Comparison of ENCODE assay signal across 16 cellular contexts in genomic region chr11:71406681-71407080, GRCh38. TPM values are rescaled to one million over a fixed set of nuclear protein-coding genes. Genes with fewer than 3 reads are reported as not detected.
DNase-seq lines count a peak whose midpoint lies in the region; ATAC-seq and TF ChIP-seq lines count a peak whose summit lies in the region.
"Had no signal": no experiment of that assay in that cellular context is flagged by ENCODE, and none has a peak within 500 bp of the region (broad histone marks: within the 10 kb centered on the region; RNA-seq: fewer than 3 reads in every experiment).

No MANE protein-coding gene starts in this region.

- H3K27ac Mint-ChIP-seq in endodermal cell, result no peak overlapping the region
- H3K27ac Mint-ChIP-seq: CD8-positive, alpha-beta memory T cell had no signal

- BruUV-seq in Panc1 (replicated peaks; lab: Mats Ljungman, UMichigan), result no TSS peak

- CTCF ChIA-PET in Panc1 (lab: Charles Lee), result no interaction called here

- H3K9me3 ChIP-seq in Panc1 (ENCODE audit: control insufficient read depth, insufficient read depth, low read depth, low read length) (no peaks in the 10 kb centered on the region), endodermal cell (ENCODE audit: control insufficient read depth, low read length) (no peaks in the 10 kb centered on the region)
- H3K9me3 ChIP-seq: HAP-1, SJSA1 had no signal

- POLR2A ChIA-PET in Panc1 (lab: Charles Lee), result no interaction called here

- no peaks in the 10 kb centered on the region for H3K36me3 ChIP-seq in Panc1 (ENCODE audit: control insufficient read depth, insufficient read depth, low read length)
- no peaks in the 10 kb centered on the region for H3K36me3 ChIP-seq in endodermal cell (ENCODE audit: control insufficient read depth, insufficient read depth, low read length)
- H3K36me3 ChIP-seq: HAP-1, SJSA1 had no signal

- in situ Hi-C loops in Panc1 (cut with HindIII; ENCODE audit: low pct_unique_long_range_greater_than_20kb, low sequenced_read_pairs), result no loop called here

- no peaks in the 10 kb centered on the region; the same call in 1 of the 2 replicates for H3K27me3 ChIP-seq in Panc1 (ENCODE audit: control insufficient read depth, insufficient read depth, low read length)
- no peaks in the 10 kb centered on the region for H3K27me3 ChIP-seq in endodermal cell (ENCODE audit: control insufficient read depth, insufficient read depth, low read length, poor library complexity, severe bottlenecking)
- H3K27me3 ChIP-seq: SJSA1 had no signal

- peaks cover 4% of the 10 kb centered on the region for H3K9me3 Mint-ChIP-seq in endodermal cell

- TF ChIP-seq CTCF in Panc1 (IDR thresholded peaks at IDR 0.05), result no peak
- no peak for TF ChIP-seq CTCF in endodermal cell (conservative IDR thresholded peaks at IDR 0.05)

- 85 to 88% methylated on average over 2 to 10 of the region's 10 CpGs for WGBS in endodermal cell (ENCODE audit: insufficient coverage in 1 of 2, insufficient read length in 1 of 2), 2 experiments

- peaks cover 18% of the 10 kb centered on the region for H3K27me3 Mint-ChIP-seq in endodermal cell (ENCODE audit: insufficient read depth)

- H3K36me3 Mint-ChIP-seq in endodermal cell (ENCODE audit: low read depth), result no peaks in the 10 kb centered on the region
- H3K36me3 Mint-ChIP-seq: CD8-positive, alpha-beta memory T cell had no signal

- H3K27ac ChIP-seq in Panc1 (ENCODE audit: low read length), result no peak overlapping the region
- no peak overlapping the region for H3K27ac ChIP-seq in endodermal cell (ENCODE audit: low read depth, low read length)
- H3K27ac ChIP-seq: HL-60, KMS-11, SJSA1 had no signal

- ATAC-seq in Panc1 (0 out of 2 replicates have a peak, but pooled peaks have one; percentile 21), HG03342 (IDR thresholded peaks at IDR 0.05; ENCODE audit: unreplicated experiment) (no peak), HG02870 (IDR thresholded peaks at IDR 0.05; ENCODE audit: unreplicated experiment) (no peak)
- ATAC-seq: GM12878 had no signal

- intact Hi-C loops in Panc1 (cut with micrococcal nuclease; ENCODE audit: unreplicated experiment), result no loop called here

- no peak overlapping the region for H3K4me3 ChIP-seq in Panc1 (ENCODE audit: low read depth in 2 of 2, low read length in 2 of 2)
- no peak overlapping the region for H3K4me3 ChIP-seq in endodermal cell (ENCODE audit: low read length)
- H3K4me3 ChIP-seq: GM12878, HAP-1, SJSA1 had no signal

- no peak overlapping the region for H3K9ac ChIP-seq in endodermal cell (ENCODE audit: extremely low read depth, low read length, poor library complexity, severe bottlenecking)
- H3K9ac ChIP-seq: KMS-11 had no signal

- DNase-seq in COR-L47 (lab: John Stamatoyannopoulos, UW), result peak; percentile 35
- DNase-seq in DMS53 treated with DMSO at 0.1 percent for 48 hours (lab: John Stamatoyannopoulos, UW; ENCODE audit: unreplicated experiment), result peak; percentile 62
- DNase-seq in NCI-H345 (lab: John Stamatoyannopoulos, UW), result peak; percentile 88
- DNase-seq in Panc1 (ENCODE audit: low read depth, low spot score), result no peak
- no peak for DNase-seq in endodermal cell
- DNase-seq: CD8-positive, alpha-beta memory T cell; NCI-H1436; NCI-H774; SW 1271 had no signal

- no peaks in the 10 kb centered on the region for H3K4me1 ChIP-seq in Panc1 (ENCODE audit: control insufficient read depth, insufficient read depth, low read length)
- H3K4me1 ChIP-seq in endodermal cell (ENCODE audit: control insufficient read depth, insufficient read depth, low read length), result no peaks in the 10 kb centered on the region
- H3K4me1 ChIP-seq: HAP-1, SJSA1 had no signal

- H3K4me3 Mint-ChIP-seq in endodermal cell, result no peak overlapping the region
- H3K4me3 Mint-ChIP-seq: CD8-positive, alpha-beta memory T cell had no signal

- H3K4me1 Mint-ChIP-seq in endodermal cell, result no peaks in the 10 kb centered on the region
- H3K4me1 Mint-ChIP-seq: CD8-positive, alpha-beta memory T cell had no signal

RNA-seq across cellular contexts. Expression of gene DHCR7, which starts 41.5 kb away (rescaled TPM):
- total RNA-seq in Panc1 (2021; ENCODE audit: unreplicated experiment), result 356 TPM
- 397 TPM for polyA plus RNA-seq in Panc1 (2012; ENCODE audit: insufficient read length)
- total RNA-seq in endodermal cell, result 100 to 1,000 TPM in 1 of 2 donors, 10 to 100 TPM in 1; 87.7 to 130 TPM
- polyA plus RNA-seq in endodermal cell (2013, experiment 1 of 2), result 148 TPM
- 147 TPM for polyA plus RNA-seq in endodermal cell (2013, experiment 2 of 2)

RNA-seq across cellular contexts. Expression of gene NADSYN1, which starts 46.3 kb away (rescaled TPM):
- total RNA-seq in Panc1 (2021; ENCODE audit: unreplicated experiment), result 76.1 TPM
- polyA plus RNA-seq in Panc1 (2012; ENCODE audit: insufficient read length), result 69.6 TPM
- 10 to 100 TPM; 51.9 to 61.6 TPM for total RNA-seq in endodermal cell
- 38.2 TPM for polyA plus RNA-seq in endodermal cell (2013, experiment 1 of 2)
- 35.9 TPM for polyA plus RNA-seq in endodermal cell (2013, experiment 2 of 2)

Comparison
In these comparisons a context has a peak if more than half of its experiments do, and no peak if none do; other contexts are left out.
1. DNase-seq: peak in COR-L47 (single experiment), DMS53 treated with DMSO at 0.1 percent for 48 hours (single experiment) and NCI-H345 (single experiment); none in Panc1 (single experiment) and endodermal cell (single experiment).